16 cellular contexts compared by ENCODE assay signal in the genomic region with DNA sequence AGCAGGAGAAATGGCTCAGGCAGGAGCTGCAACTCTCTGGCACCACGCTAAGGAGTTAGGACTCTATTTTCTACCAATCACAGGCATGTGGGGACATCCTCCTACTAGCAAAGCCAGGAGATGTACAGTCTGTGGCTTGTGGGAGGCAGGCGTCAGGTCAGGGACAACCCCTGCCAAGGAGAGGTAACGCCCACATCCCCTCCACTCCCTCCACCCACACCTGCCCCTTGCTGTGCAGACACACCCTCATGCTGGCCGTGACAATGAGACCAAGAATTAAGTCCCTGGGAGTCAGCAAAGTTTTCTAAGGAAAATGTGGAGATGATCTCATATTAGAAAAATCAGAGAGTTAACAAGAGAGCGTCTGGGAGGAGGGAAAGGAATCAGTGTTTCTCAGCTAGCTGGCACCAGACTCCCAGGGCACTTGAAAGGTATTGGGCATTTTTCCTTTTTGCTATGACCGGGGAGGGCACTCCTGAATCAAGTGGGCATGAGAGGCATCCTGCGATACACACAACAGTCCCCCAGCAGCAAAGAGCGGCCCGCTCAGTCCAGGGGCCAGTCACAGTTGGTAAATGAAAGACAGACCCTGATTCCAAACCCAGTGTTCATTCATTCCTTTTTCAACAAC.
DNase-seq lines count a peak whose midpoint lies in the region; TF ChIP-seq lines count a peak whose summit lies in the region.
"Had no signal": no experiment of that assay in that cellular context is flagged by ENCODE, and none has a peak within 500 bp of the region (broad histone marks: within the 10 kb centered on the region; RNA-seq: fewer than 3 reads in every experiment).

No MANE protein-coding gene starts in this region.

- H3K27me3 ChIP-seq in trophoblast cell (ENCODE audit: insufficient read depth, low read length), result no peaks in the 10 kb centered on the region

- H4K8ac ChIP-seq in trophoblast cell (ENCODE audit: low read depth, low read length), result no peak overlapping the region

- WGBS in trophoblast cell (ENCODE audit: extremely low coverage, insufficient coverage, insufficient read length), result no CpG with 5 or more reads among the region's 9 CpGs

- in situ Hi-C loops in GM13977 (cut with MboI; ENCODE audit: low pct_unique_long_range_greater_than_20kb, low sequenced_read_pairs, unreplicated experiment), result no loop called here

- no peak for TF ChIP-seq CTCF in brain (conservative IDR thresholded peaks at IDR 0.05)
- TF ChIP-seq CTCF in GM13977 (IDR thresholded peaks at IDR 0.05; ENCODE audit: extremely low read depth, insufficient read depth, missing control alignments), result no peak

- no peak overlapping the region for H3K4ac ChIP-seq in trophoblast cell (ENCODE audit: low read depth, low read length)

- H3K4me2 ChIP-seq in trophoblast cell (ENCODE audit: low read length), result no peak overlapping the region
- H3K4me2 ChIP-seq: KMS-11 had no signal

- H3K9ac ChIP-seq in trophoblast cell (ENCODE audit: low read length), result no peak overlapping the region
- H3K9ac ChIP-seq: KMS-11 had no signal

- H4K12ac ChIP-seq in trophoblast cell (ENCODE audit: low read depth, low read length), result no peak overlapping the region

- H3K18ac ChIP-seq in trophoblast cell (ENCODE audit: low read length), result no peak overlapping the region

- no peaks in the 10 kb centered on the region for H3K36me3 ChIP-seq in trophoblast cell (ENCODE audit: control insufficient read depth in 1 of 2, insufficient read depth in 2 of 2, low read length in 2 of 2)
- H3K36me3 ChIP-seq: sigmoid colon had no signal

- no peak overlapping the region for H2BK120ac ChIP-seq in trophoblast cell (ENCODE audit: insufficient read depth, low read length, poor library complexity)

- no peak overlapping the region for H3K4me3 ChIP-seq in trophoblast cell (ENCODE audit: low read depth, low read length)
- H3K4me3 ChIP-seq: sigmoid colon, SK-N-MC had no signal

- peaks cover 62% of the 10 kb centered on the region for H3K4me1 Mint-ChIP-seq in brain

- H3K4me1 ChIP-seq in trophoblast cell (ENCODE audit: control insufficient read depth in 1 of 2, insufficient read depth in 2 of 2, low read length in 2 of 2), result no peaks in the 10 kb centered on the region
- H3K4me1 ChIP-seq: sigmoid colon had no signal

- H2BK12ac ChIP-seq in trophoblast cell (ENCODE audit: low read length), result no peak overlapping the region

- H3K14ac ChIP-seq in trophoblast cell (ENCODE audit: low read length), result no peak overlapping the region

- H4K91ac ChIP-seq in trophoblast cell (ENCODE audit: low read depth, low read length), result no peak overlapping the region

- H3K79me2 ChIP-seq in trophoblast cell (ENCODE audit: control insufficient read depth, insufficient read depth, low read length, poor library complexity), result no peaks in the 10 kb centered on the region

- DNase-seq in NCI-H1417 (lab: John Stamatoyannopoulos, UW) (peak; percentile 48 to 75 (median 55)), NCI-H1417 treated with DMSO at 0.1 percent for 48 hours (lab: John Stamatoyannopoulos, UW) (no peak), M059J (ENCODE audit: low read depth) (peak; percentile 3), trophoblast cell (peak; percentile 20 to 37), SKM-1 treated with dmso at 0.1 percent for 144 hours (lab: John Stamatoyannopoulos, UW; ENCODE audit: unreplicated experiment) (no peak), substantia nigra (lab: John Stamatoyannopoulos, UW) (no peak), GM13977 (ENCODE audit: low spot score) (no peak)
- DNase-seq: 8988T; NCI-H187 treated with DMSO at 0.1 percent for 48 hours; stimulated activated naive CD4-positive, alpha-beta T cell had no signal

- H3K9me3 Mint-ChIP-seq in brain, result peaks cover 0 to 5% (median 4%) of the 10 kb centered on the region in 5 experiments
- H3K9me3 Mint-ChIP-seq: activated naive CD4-positive, alpha-beta T cell treated with anti-CD3 and anti-CD28 coated beads, Interleukin-2, amount 50 U/mL, for 72 hours had no signal

- H2BK5ac ChIP-seq in trophoblast cell (ENCODE audit: low read depth, low read length, poor library complexity), result no peak overlapping the region

- peaks cover 1% of the 10 kb centered on the region for H3K9me3 ChIP-seq in trophoblast cell (ENCODE audit: insufficient read depth, low read depth, low read length)
- H3K9me3 ChIP-seq: sigmoid colon had no signal

- H3K27ac ChIP-seq in trophoblast cell (ENCODE audit: low read depth, low read length) (no peak overlapping the region), substantia nigra (ENCODE audit: low read depth, low read length, poor library complexity, severe bottlenecking) (no peak overlapping the region)
- H3K27ac ChIP-seq: KMS-11, sigmoid colon, SK-N-MC had no signal

- H3K36me3 Mint-ChIP-seq in brain, result no peaks in the 10 kb centered on the region
- H3K36me3 Mint-ChIP-seq: activated naive CD4-positive, alpha-beta T cell treated with anti-CD3 and anti-CD28 coated beads, Interleukin-2, amount 50 U/mL, for 72 hours had no signal

- no peaks in the 10 kb centered on the region for H3K79me1 ChIP-seq in trophoblast cell (ENCODE audit: low read length)

- no peak overlapping the region for H3K23ac ChIP-seq in trophoblast cell (ENCODE audit: low read length)

- H3K4me3 Mint-ChIP-seq in brain, result peak overlapping the region in 1 of 5 experiments; percentile 23
- H3K4me3 Mint-ChIP-seq: neural crest cell had no signal

- peaks cover 9% of the 10 kb centered on the region for H3K27me3 Mint-ChIP-seq in brain

- no peak overlapping the region for H2AFZ ChIP-seq in trophoblast cell (ENCODE audit: insufficient read depth, low read length, poor library complexity)

- H2AK5ac ChIP-seq in trophoblast cell (ENCODE audit: low read length), result no peak overlapping the region

- peak overlapping the region; percentile 26 to 86 (median 59) for H3K27ac Mint-ChIP-seq in brain

Comparison
In these comparisons a context has a peak if more than half of its experiments do, and no peak if none do; other contexts are left out.
1. DNase-seq: peak in NCI-H1417 (3 of 3), M059J (single experiment) and trophoblast cell (2 of 2); none in NCI-H1417 treated with DMSO at 0.1 percent for 48 hours (single experiment), SKM-1 treated with dmso at 0.1 percent for 144 hours (single experiment), substantia nigra (0 of 49) and GM13977 (single experiment).